ENCODE assay signal across 7 cellular contexts in genomic region chr20:5949943-5950270, GRCh38.
DNase-seq lines count a peak whose midpoint lies in the region; ATAC-seq and TF ChIP-seq lines count a peak whose summit lies in the region.

No MANE protein-coding gene starts in this region.

- ATAC-seq in SK-N-SH treated with all-trans-retinoic acid at 6 μM for 48 hours, result peak; percentile 20
- no peak for ATAC-seq in stimulated activated naive CD8-positive, alpha-beta T cell treated with anti-CD3 and anti-CD28 coated beads, Interleukin-15, amount 100 ng/mL, for 72 hours

- TF ChIP-seq CTCF in HEK293 (tag by site-specific recombination; IDR thresholded peaks at IDR 0.05), result no peak

- CTCF ChIA-PET in HEK293 (lab: Yijun Ruan, JAX), result no interaction called here

- POLR2A ChIA-PET in HEK293 (lab: Yijun Ruan, JAX), result no interaction called here

- DNase-seq in hepatic stellate cell (ENCODE audit: low spot score) (peak; percentile 18), inferior parietal cortex (ENCODE audit: extremely low spot score) (no peak), NCI-H748 treated with DMSO at 0.1 percent for 48 hours (lab: John Stamatoyannopoulos, UW) (no peak), NCI-H2107 treated with DMSO at 0.1 percent for 48 hours (lab: John Stamatoyannopoulos, UW; ENCODE audit: unreplicated experiment) (no peak)
- no peak for DNase-seq in stimulated activated naive CD8-positive, alpha-beta T cell treated with anti-CD3 and anti-CD28 coated beads, Interleukin-15, amount 100 ng/mL, for 72 hours

- H3K4me1 ChIP-seq in HEK293 (ENCODE audit: control insufficient read depth, insufficient read depth, low read length), result no peaks in the 10 kb centered on the region

- peak overlapping the region; percentile 90 to 96 for H3K4me3 Mint-ChIP-seq in stimulated activated naive CD8-positive, alpha-beta T cell treated with anti-CD3 and anti-CD28 coated beads, Interleukin-15, amount 100 ng/mL, for 72 hours

- peak overlapping the region; percentile 70 for H3K4me3 ChIP-seq in HEK293 (ENCODE audit: low read depth, low read length)

- peak overlapping the region; percentile 97 to 98 for H3K27ac Mint-ChIP-seq in stimulated activated naive CD8-positive, alpha-beta T cell treated with anti-CD3 and anti-CD28 coated beads, Interleukin-15, amount 100 ng/mL, for 72 hours

- no peaks in the 10 kb centered on the region for H3K9me3 ChIP-seq in HEK293 (ENCODE audit: control insufficient read depth, insufficient read depth, low read depth, low read length)

- peaks cover 31 to 62% of the 10 kb centered on the region in 2 experiments for H3K36me3 ChIP-seq in HEK293 (ENCODE audit: control insufficient read depth in 2 of 2, insufficient read depth in 1 of 2, low read length in 2 of 2)

- peaks cover 64% of the 10 kb centered on the region for H3K4me1 Mint-ChIP-seq in stimulated activated naive CD8-positive, alpha-beta T cell treated with anti-CD3 and anti-CD28 coated beads, Interleukin-15, amount 100 ng/mL, for 72 hours

- no peaks in the 10 kb centered on the region for H3K9me3 Mint-ChIP-seq in stimulated activated naive CD8-positive, alpha-beta T cell treated with anti-CD3 and anti-CD28 coated beads, Interleukin-15, amount 100 ng/mL, for 72 hours

- H3K27ac ChIP-seq in HEK293 (ENCODE audit: extremely low read depth, low read depth, low read length), result peak overlapping the region; percentile 60; the same call in 1 of the 2 replicates

- no peaks in the 10 kb centered on the region for H3K27me3 Mint-ChIP-seq in stimulated activated naive CD8-positive, alpha-beta T cell treated with anti-CD3 and anti-CD28 coated beads, Interleukin-15, amount 100 ng/mL, for 72 hours

TF ChIP-seq in HEK293, 187 proteins besides CTCF, POLR2A, EP300 and RAD21:
- TF ChIP-seq ZSCAN4 (tag by site-specific recombination; IDR thresholded peaks at IDR 0.05) (no peak), PRDM10 (tag by site-specific recombination; IDR thresholded peaks at IDR 0.05) (0 out of 2 replicates have a peak, but pooled peaks have one; percentile 12)
TF ChIP-seq in HEK293: peak in this region for 1.

TF ChIP-seq in SK-N-SH treated with all-trans-retinoic acid at 6 μM for 48 hours, 23 proteins besides CTCF, POLR2A, EP300 and RAD21:
- TF ChIP-seq ZFP3 (CRISPR knock-in tag; IDR thresholded peaks at IDR 0.05) (no peak), BACH2 (CRISPR knock-in tag; IDR thresholded peaks at IDR 0.05; ENCODE audit: borderline replicate concordance) (no peak), ZNF8 (CRISPR knock-in tag; IDR thresholded peaks at IDR 0.05) (no peak), ISL1 (CRISPR knock-in tag; IDR thresholded peaks at IDR 0.05) (no peak), RARB (CRISPR knock-in tag; IDR thresholded peaks at IDR 0.05) (no peak), TCF4 (CRISPR knock-in tag; IDR thresholded peaks at IDR 0.05; ENCODE audit: borderline replicate concordance) (no peak), OSR1 (CRISPR knock-in tag; IDR thresholded peaks at IDR 0.05) (no peak), CREB5 (CRISPR knock-in tag; IDR thresholded peaks at IDR 0.05; ENCODE audit: low read depth) (no peak), ESRRG (CRISPR knock-in tag; IDR thresholded peaks at IDR 0.05) (no peak), ZNF565 (CRISPR knock-in tag; conservative IDR thresholded peaks at IDR 0.05; ENCODE audit: low read depth) (no peak)
